ENCODE assay signal across 14 cellular contexts in the genomic region with DNA sequence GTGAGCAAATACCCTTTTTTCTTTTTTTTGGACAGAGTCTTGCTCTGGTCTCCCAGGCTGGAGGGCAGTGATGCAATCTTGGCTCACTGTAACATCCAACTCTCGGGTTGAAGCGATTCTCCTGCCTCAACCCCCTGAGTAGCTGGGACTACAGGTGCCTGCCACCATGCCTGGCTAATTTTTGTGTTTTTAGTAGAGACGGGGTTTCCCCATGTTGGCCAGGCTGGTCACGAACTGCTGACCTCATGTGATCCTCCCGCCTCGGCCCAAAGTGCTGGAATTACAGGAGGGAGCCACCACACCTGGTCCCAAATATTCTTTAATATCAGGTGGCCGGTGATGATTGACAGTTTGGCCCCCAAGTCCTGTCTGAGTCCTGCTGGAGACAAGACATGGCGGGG. TPM values are rescaled to one million over a fixed set of nuclear protein-coding genes. Genes with fewer than 3 reads are reported as not detected.
DNase-seq lines count a peak whose midpoint lies in the region; ATAC-seq, FAIRE-seq and TF ChIP-seq lines count a peak whose summit lies in the region.
"Had no signal": no experiment of that assay in that cellular context is flagged by ENCODE, and none has a peak within 500 bp of the region (broad histone marks: within the 10 kb centered on the region; RNA-seq: fewer than 3 reads in every experiment).

No MANE protein-coding gene starts in this region.

- intact Hi-C loops in Right ventricle myocardium inferior (cut with DNase I) (no loop called here), GM12878 (cut with micrococcal nuclease; ENCODE audit: unreplicated experiment) (loop anchor here (2.0 to 5.0 kb wide), 3 partner anchors 36 to 68 kb away; a partner anchor contains a TSS)

- DNase-seq in Right ventricle myocardium inferior (ENCODE audit: missing footprints), result peak; percentile 50
- no peak for DNase-seq in right atrium auricular region (ENCODE audit: low spot score)
- DNase-seq in MV-4-11 (lab: John Stamatoyannopoulos, UW), result peak; percentile 68
- DNase-seq in GM12878 (ENCODE audit: low read depth, low spot score), result no peak
- DNase-seq in substantia nigra (lab: John Stamatoyannopoulos, UW), result no peak
- DNase-seq in NCI-H1105 treated with DMSO at 0.1 percent for 48 hours (lab: John Stamatoyannopoulos, UW), result no peak
- no peak for DNase-seq in NCI-H187 (lab: John Stamatoyannopoulos, UW)
- no peak for DNase-seq in activated naive CD4-positive, alpha-beta T cell treated with anti-CD3 and anti-CD28 coated beads, Interleukin-2, amount 50 U/mL, for 16 hours
- DNase-seq: H9, Karpas-422, NCI-H2081, NCI-H774, SHP77 treated with DMSO at 0.1 percent for 48 hours had no signal

- no peaks in the 10 kb centered on the region for H4K20me1 ChIP-seq in GM12878 (ENCODE audit: control insufficient read depth, insufficient read depth)

- no peaks in the 10 kb centered on the region for H3K27me3 ChIP-seq in right atrium auricular region
- no peaks in the 10 kb centered on the region for H3K27me3 ChIP-seq in GM12878 (replicated peaks in 1 of 2; ENCODE audit: control insufficient read depth in 2 of 2, insufficient read depth in 2 of 2, low read length in 1 of 2)

- no peak overlapping the region for H2AFZ ChIP-seq in GM12878 (ENCODE audit: control insufficient read depth, low read depth, low read length)

- peak overlapping the region; percentile 88 for H3K4me2 ChIP-seq in GM12878 (ENCODE audit: control insufficient read depth, insufficient read depth)

- in situ Hi-C loops in GM12878 (cut with MboI), result no loop called here

- H3K79me2 ChIP-seq in GM12878 (ENCODE audit: control insufficient read depth, insufficient read depth, low read length), result peaks cover 64% of the 10 kb centered on the region

- ATAC-seq in Right ventricle myocardium inferior, result no peak
- peak; percentile 34 for ATAC-seq in GM12878

- H3K9ac ChIP-seq in GM12878 (ENCODE audit: control insufficient read depth, insufficient read depth, low read length), result peak overlapping the region; percentile 71

- no peak for TF ChIP-seq POLR2A in GM12878 (IDR thresholded peaks at IDR 0.05; ENCODE audit: low read depth, low read length)

- no peaks in the 10 kb centered on the region for H3K36me3 ChIP-seq in right atrium auricular region
- peaks cover 17 to 29% of the 10 kb centered on the region in 2 experiments for H3K36me3 ChIP-seq in GM12878 (ENCODE audit: control insufficient read depth in 2 of 2, insufficient read depth in 2 of 2, low read length in 1 of 2)

- TF ChIP-seq CTCF in right atrium auricular region (IDR thresholded peaks at IDR 0.05) (no peak), GM12878 (IDR thresholded peaks at IDR 0.05 in 2 of 3, conservative IDR thresholded peaks at IDR 0.05 in 1 of 3; ENCODE audit: control insufficient read depth in 2 of 3, extremely low read depth in 1 of 3, insufficient read depth in 1 of 3, low read depth in 3 of 3, low read length in 3 of 3) (no peak)

- TF ChIP-seq EP300 in GM12878 (IDR thresholded peaks at IDR 0.05; ENCODE audit: borderline replicate concordance in 1 of 2, control insufficient read depth in 1 of 2, low read depth in 2 of 2, low read length in 2 of 2), result no peak

- SMC1A ChIA-PET in GM12878 (lab: Charles Lee; ENCODE audit: uncharacterized antibody, unreplicated experiment), result interaction anchor here (1.0 to 2.8 kb wide), 6 partner anchors 13 to 69 kb away, joined by 3 to 14 read pairs (median 4); no protein-coding TSS in a partner anchor

- no peaks in the 10 kb centered on the region for H3K9me3 ChIP-seq in right atrium auricular region
- no peaks in the 10 kb centered on the region for H3K9me3 ChIP-seq in GM12878 (replicated peaks; ENCODE audit: control insufficient read depth, insufficient read depth, low read length)

- no peak for TF ChIP-seq RAD21 in GM12878 (IDR thresholded peaks at IDR 0.05; ENCODE audit: insufficient read depth, low read depth, low read length)

- CTCF ChIA-PET in GM12878 (lab: Yijun Ruan, JAX), result interaction anchor here (1.8 to 3.0 kb wide), 2 partner anchors 9 to 72 kb away, joined by 5 to 17 read pairs; a partner anchor contains a TSS

- RAD21 ChIA-PET in GM12878 (lab: Charles Lee; ENCODE audit: unreplicated experiment), result interaction anchor here (1.1 to 3.1 kb wide), 5 partner anchors 10 to 72 kb away, joined by 3 to 29 read pairs (median 11); a partner anchor contains a TSS

- FAIRE-seq in GM12878 (lab: Jason Lieb, UNC), result no peak

- WGBS in GM12878 (ENCODE audit: insufficient coverage, insufficient replicate concordance, low lambda C conversion rate, missing lambda C conversion rate), result 1% methylated on average over 8 of the region's 8 CpGs

- POLR2A ChIA-PET in GM12878 (lab: Charles Lee), result interaction anchor here (0.6 to 4.8 kb wide), 7 partner anchors 9 to 76 kb away, joined by 3 to 37 read pairs (median 14); no protein-coding TSS in a partner anchor

- H3K27ac ChIP-seq in right atrium auricular region, result no peak overlapping the region
- peak overlapping the region; percentile 95 for H3K27ac ChIP-seq in GM12878 (ENCODE audit: control insufficient read depth, insufficient read depth)
- peak overlapping the region; percentile 17 for H3K27ac ChIP-seq in substantia nigra (ENCODE audit: low read depth, low read length, poor library complexity, severe bottlenecking)

- H3K4me1 ChIP-seq in right atrium auricular region (no peaks in the 10 kb centered on the region), GM12878 (ENCODE audit: control insufficient read depth, insufficient read depth, low read length) (peaks cover 44% of the 10 kb centered on the region)

- H3K4me3 ChIP-seq in right atrium auricular region (no peak overlapping the region), GM12878 (peak overlapping the region; percentile 71)
- H3K4me3 ChIP-seq: skin epidermis had no signal

- no TSS peak for BruUV-seq in GM12878 (replicated peaks; lab: Mats Ljungman, UMichigan)

TF ChIP-seq in GM12878, 131 proteins besides CTCF, POLR2A, EP300 and RAD21 (continues in another document):
- no peak for TF ChIP-seq SUPT20H (IDR thresholded peaks at IDR 0.05; ENCODE audit: borderline replicate concordance, control insufficient read depth, low read depth, low read length)

RNA-seq across cellular contexts. Expression of a gene that starts 6.6 kb away (rescaled TPM):
- total RNA-seq in Right ventricle myocardium inferior (3.4 TPM), right atrium auricular region (1 to 10 TPM; 1.4 to 6.1 TPM), GM12878 (2014; rRNA removed) (205 and 218 TPM in 2 replicates), GM12878 (2014; rRNA removed; fragmentation: Illumina TruSeq; extraction: Trizol) (162 and 166 TPM in 2 replicates), GM12878 (2021) (217 TPM in 2 replicates)
- total RNA-seq in GM12878 (2013; cell fraction: nucleolus; rRNA removed), result 220 and 226 TPM in 2 replicates
- polyA plus RNA-seq in GM12878 (2011; ENCODE audit: low read depth), result 90.0 TPM
- polyA plus RNA-seq in GM12878 (2011; rRNA removed) (124 and 153 TPM in 2 replicates), GM12878 (2014; fragmentation: Illumina TruSeq; extraction: Trizol) (104 and 177 TPM in 2 replicates), GM12878 (2014; fragmentation: Nextera tagmentation; extraction: Ambion mirVana) (10 to 100 TPM; 33.4 to 48.7 TPM), GM12878 (2014; rRNA removed) (242 and 276 TPM in 2 replicates), GM12878 (2016; fragmentation: Nextera tagmentation; extraction: Ambion mirVana) (100 to 1,000 TPM; 195 to 218 TPM)
- 144 and 171 TPM in 2 replicates for polyA plus RNA-seq in GM12878 (2011; cell fraction: cytosol; rRNA removed)
- polyA plus RNA-seq in GM12878 (2011; cell fraction: nucleus; rRNA removed), result 154 and 158 TPM in 2 replicates
- 148 and 154 TPM in 2 replicates for polyA plus RNA-seq in GM12878 (2012)
- 76.4 and 144 TPM in 2 replicates for polyA minus RNA-seq in GM12878 (2011; rRNA and poly(A)+ RNA removed)
- polyA minus RNA-seq in GM12878 (2011; cell fraction: cytosol; rRNA and poly(A)+ RNA removed), result 40.3 and 41.0 TPM in 2 replicates
- polyA minus RNA-seq in GM12878 (2011; cell fraction: nucleus; rRNA and poly(A)+ RNA removed), result 59.7 and 105 TPM in 2 replicates

RNA-seq across cellular contexts. Expression of a gene that starts 37.8 kb away (rescaled TPM):
- 12.4 TPM for total RNA-seq in Right ventricle myocardium inferior
- 1 to 10 TPM; 6.0 to 8.5 TPM for total RNA-seq in right atrium auricular region
- total RNA-seq in GM12878 (2013; cell fraction: nucleolus; rRNA removed), result 17.6 and 17.8 TPM in 2 replicates
- total RNA-seq in GM12878 (2014; rRNA removed), result 95.3 and 95.8 TPM in 2 replicates
- 87.5 and 91.9 TPM in 2 replicates for total RNA-seq in GM12878 (2014; rRNA removed; fragmentation: Illumina TruSeq; extraction: Trizol)
- 73.3 and 73.5 TPM in 2 replicates for total RNA-seq in GM12878 (2021)
- polyA plus RNA-seq in GM12878 (2011; ENCODE audit: low read depth), result 29.8 TPM
- polyA plus RNA-seq in GM12878 (2011; rRNA removed), result 47.0 and 69.3 TPM in 2 replicates
- polyA plus RNA-seq in GM12878 (2011; cell fraction: cytosol; rRNA removed), result 67.8 and 85.5 TPM in 2 replicates
- polyA plus RNA-seq in GM12878 (2011; cell fraction: nucleus; rRNA removed), result 18.8 and 27.6 TPM in 2 replicates
- polyA plus RNA-seq in GM12878 (2012), result 37.5 and 41.6 TPM in 2 replicates
- 108 and 121 TPM in 2 replicates for polyA plus RNA-seq in GM12878 (2014; fragmentation: Illumina TruSeq; extraction: Trizol)
- polyA plus RNA-seq in GM12878 (2014; fragmentation: Nextera tagmentation; extraction: Ambion mirVana), result 10 to 100 TPM; 25.8 to 45.2 TPM
- 89.9 and 92.7 TPM in 2 replicates for polyA plus RNA-seq in GM12878 (2014; rRNA removed)
- 100 to 1,000 TPM; 135 to 145 TPM for polyA plus RNA-seq in GM12878 (2016; fragmentation: Nextera tagmentation; extraction: Ambion mirVana)
- 85.6 and 92.8 TPM in 2 replicates for polyA minus RNA-seq in GM12878 (2011; rRNA and poly(A)+ RNA removed)
- 34.7 and 43.0 TPM in 2 replicates for polyA minus RNA-seq in GM12878 (2011; cell fraction: cytosol; rRNA and poly(A)+ RNA removed)
- 12.7 and 23.5 TPM in 2 replicates for polyA minus RNA-seq in GM12878 (2011; cell fraction: nucleus; rRNA and poly(A)+ RNA removed)

RNA-seq across cellular contexts. Expression of a gene that starts 42.2 kb away (rescaled TPM):
- total RNA-seq in Right ventricle myocardium inferior, result 172 TPM
- total RNA-seq in right atrium auricular region, result 100 to 1,000 TPM; 175 to 203 TPM
- 153 and 162 TPM in 2 replicates for total RNA-seq in GM12878 (2013; cell fraction: nucleolus; rRNA removed)
- 255 and 283 TPM in 2 replicates for total RNA-seq in GM12878 (2014; rRNA removed)
- total RNA-seq in GM12878 (2014; rRNA removed; fragmentation: Illumina TruSeq; extraction: Trizol), result 241 and 253 TPM in 2 replicates
- 320 and 334 TPM in 2 replicates for total RNA-seq in GM12878 (2021)
- polyA plus RNA-seq in GM12878 (2011; ENCODE audit: low read depth), result 149 TPM
- polyA plus RNA-seq in GM12878 (2011; rRNA removed), result 402 and 443 TPM in 2 replicates
- polyA plus RNA-seq in GM12878 (2011; cell fraction: cytosol; rRNA removed), result 430 and 438 TPM in 2 replicates
- polyA plus RNA-seq in GM12878 (2011; cell fraction: nucleus; rRNA removed), result 255 and 292 TPM in 2 replicates
- 267 and 268 TPM in 2 replicates for polyA plus RNA-seq in GM12878 (2012)
- polyA plus RNA-seq in GM12878 (2014; fragmentation: Illumina TruSeq; extraction: Trizol), result 162 and 253 TPM in 2 replicates
- polyA plus RNA-seq in GM12878 (2014; fragmentation: Nextera tagmentation; extraction: Ambion mirVana), result 10 to 100 TPM in 1 of 2 experiments, 1 to 10 TPM in 1; 9.9 to 23.8 TPM
- polyA plus RNA-seq in GM12878 (2014; rRNA removed), result 330 and 336 TPM in 2 replicates
- polyA plus RNA-seq in GM12878 (2016; fragmentation: Nextera tagmentation; extraction: Ambion mirVana), result 100 to 1,000 TPM; 262 to 286 TPM
- polyA minus RNA-seq in GM12878 (2011; rRNA and poly(A)+ RNA removed), result 256 and 304 TPM in 2 replicates
- polyA minus RNA-seq in GM12878 (2011; cell fraction: cytosol; rRNA and poly(A)+ RNA removed), result 121 and 139 TPM in 2 replicates
- 67.6 and 79.7 TPM in 2 replicates for polyA minus RNA-seq in GM12878 (2011; cell fraction: nucleus; rRNA and poly(A)+ RNA removed)

Comparison
In these comparisons a context has a peak if more than half of its experiments do, and no peak if none do; other contexts are left out.
1. DNase-seq: peak in Right ventricle myocardium inferior (single experiment) and MV-4-11 (single experiment); none in right atrium auricular region (single experiment), GM12878 (single experiment), substantia nigra (0 of 49), NCI-H1105 treated with DMSO at 0.1 percent for 48 hours (single experiment), NCI-H187 (0 of 2) and activated naive CD4-positive, alpha-beta T cell treated with anti-CD3 and anti-CD28 coated beads, Interleukin-2, amount 50 U/mL, for 16 hours (single experiment).
2. H3K27ac ChIP-seq: peak in GM12878 (single experiment) and substantia nigra (single experiment); none in right atrium auricular region (0 of 2).
3. RNA of a gene that starts 6.6 kb away (total RNA-seq): 162 to 226 TPM in GM12878; 1.4 to 6.1 TPM in right atrium auricular region and 3.4 TPM in Right ventricle myocardium inferior (single experiment); every median in the first group is over 10 times any median in the second.